11 cellular contexts compared by ENCODE assay signal in genomic region chr7:101932053-101932452, GRCh38.
"Had no signal": no experiment of that assay in that cellular context is flagged by ENCODE, and none has a peak within 500 bp of the region (broad histone marks: within the 10 kb centered on the region; RNA-seq: fewer than 3 reads in every experiment).

No MANE protein-coding gene starts in this region.

- H3K4me3 ChIP-seq: colonic mucosa, heart right ventricle, left lung, skin epidermis, tibial nerve had no signal

- H3K27me3 Mint-ChIP-seq: activated CD4-positive, alpha-beta memory T cell treated with anti-CD3 and anti-CD28 coated beads for 36 hours had no signal

- DNase-seq: activated CD4-positive, alpha-beta memory T cell treated with anti-CD3 and anti-CD28 coated beads for 36 hours; activated gamma-delta T cell treated with Interleukin-2 at 50 U/mL for 16 hours; activated T-cell treated with anti-CD3 and anti-CD28 coated beads, Interleukin-2, amount 50 U/mL, for 48 hours; colonic mucosa; heart right ventricle; left lung; T-helper 9 cell had no signal

- H3K36me3 Mint-ChIP-seq: stimulated activated effector memory CD8-positive, alpha-beta T cell treated with anti-CD3 and anti-CD28 coated beads, Interleukin-12 subunit alpha, Interleukin-12 subunit beta, amount 100 ng/mL, for 72 hours had no signal

- H3K27me3 ChIP-seq: colonic mucosa, heart right ventricle, left lung, tibial nerve had no signal

- H3K4me3 Mint-ChIP-seq: activated CD4-positive, alpha-beta memory T cell treated with anti-CD3 and anti-CD28 coated beads for 36 hours; neural crest cell; stimulated activated effector memory CD8-positive, alpha-beta T cell treated with anti-CD3 and anti-CD28 coated beads, Interleukin-12 subunit alpha, Interleukin-12 subunit beta, amount 100 ng/mL, for 72 hours had no signal

- H3K9me3 Mint-ChIP-seq: activated CD4-positive, alpha-beta memory T cell treated with anti-CD3 and anti-CD28 coated beads for 36 hours; neural crest cell; stimulated activated effector memory CD8-positive, alpha-beta T cell treated with anti-CD3 and anti-CD28 coated beads, Interleukin-12 subunit alpha, Interleukin-12 subunit beta, amount 100 ng/mL, for 72 hours had no signal

- H3K27ac ChIP-seq: colonic mucosa, heart right ventricle, left lung, skin epidermis, tibial nerve had no signal

- H3K9me3 ChIP-seq: colonic mucosa, left lung, tibial nerve had no signal

- H3K36me3 ChIP-seq: colonic mucosa, heart right ventricle, tibial nerve had no signal

- H3K27ac Mint-ChIP-seq: activated CD4-positive, alpha-beta memory T cell treated with anti-CD3 and anti-CD28 coated beads for 36 hours; stimulated activated effector memory CD8-positive, alpha-beta T cell treated with anti-CD3 and anti-CD28 coated beads, Interleukin-12 subunit alpha, Interleukin-12 subunit beta, amount 100 ng/mL, for 72 hours had no signal

- ATAC-seq: heart right ventricle; left lung; stimulated activated effector memory CD8-positive, alpha-beta T cell treated with anti-CD3 and anti-CD28 coated beads, Interleukin-12 subunit alpha, Interleukin-12 subunit beta, amount 100 ng/mL, for 72 hours had no signal
